ENCODE assay signal across 20 cellular contexts in the genomic region with DNA sequence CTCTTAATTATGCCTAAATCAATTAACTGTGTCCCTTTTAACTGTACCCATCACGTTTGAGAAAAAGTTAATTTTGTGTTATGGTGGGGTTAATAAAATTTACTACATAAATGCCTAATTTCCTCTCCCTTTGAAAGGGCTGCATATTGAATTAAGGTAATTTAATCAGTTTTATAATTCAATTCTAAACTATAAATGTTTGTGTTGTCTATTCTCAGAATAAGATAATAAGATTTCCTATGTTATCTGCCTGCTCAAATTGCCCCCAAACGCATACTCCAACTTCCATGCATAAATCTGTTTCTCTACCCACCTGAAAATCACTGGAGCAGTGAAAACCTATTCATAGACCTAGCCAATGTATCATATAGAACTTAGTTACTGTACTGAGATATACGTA.
DNase-seq lines count a peak whose midpoint lies in the region; ATAC-seq, FAIRE-seq and TF ChIP-seq lines count a peak whose summit lies in the region.
"Had no signal": no experiment of that assay in that cellular context is flagged by ENCODE, and none has a peak within 500 bp of the region (broad histone marks: within the 10 kb centered on the region; RNA-seq: fewer than 3 reads in every experiment).

No MANE protein-coding gene starts in this region.

- H3K79me2 ChIP-seq in HepG2 (ENCODE audit: insufficient read depth, low read length) (no peaks in the 10 kb centered on the region), PC-9 (ENCODE audit: low read depth) (no peaks in the 10 kb centered on the region)

- H3K27me3 ChIP-seq in HepG2 (ENCODE audit: control insufficient read depth in 1 of 2, insufficient read depth in 2 of 2, low read length in 2 of 2) (no peaks in the 10 kb centered on the region), right lobe of liver (no peaks in the 10 kb centered on the region), PC-9 (ENCODE audit: insufficient read depth, low read depth) (no peaks in the 10 kb centered on the region)
- H3K27me3 ChIP-seq: BLaER1 treated with 17β-estradiol and CSF1 and Interleukin-3, amounts not matched to agents 10 nM and 100 nM had no signal

- CTCF ChIA-PET in HepG2 (lab: Yijun Ruan, JAX; ENCODE audit: low intra/inter-chr PET ratio, low total read pairs): no interaction called here
- CTCF ChIA-PET in PC-9 (lab: Charles Lee): no interaction called here

- ATAC-seq in HepG2 (no peak), right lobe of liver (no peak), SK-N-SH treated with all-trans-retinoic acid at 6 μM for 48 hours (no peak)
- ATAC-seq: GM12878 had no signal

- no peaks in the 10 kb centered on the region; the same call in 1 of the 2 replicates for H3K9me2 ChIP-seq in PC-9 (ENCODE audit: insufficient read depth)

- H3K27ac ChIP-seq in HepG2 (ENCODE audit: extremely low read length, insufficient read depth, low read length): no peak overlapping the region
- no peak overlapping the region for H3K27ac ChIP-seq in right lobe of liver
- H3K27ac ChIP-seq in PC-9: no peak overlapping the region
- H3K27ac ChIP-seq: 22Rv1; BLaER1 treated with 17β-estradiol and CSF1 and Interleukin-3, amounts not matched to agents 10 nM and 100 nM; GM23248 had no signal

- no peak overlapping the region for H3K4me3 ChIP-seq in HepG2 (replicated peaks in 1 of 3; ENCODE audit: insufficient read depth in 1 of 3, low read depth in 2 of 3, low read length in 3 of 3)
- no peak overlapping the region for H3K4me3 ChIP-seq in right lobe of liver
- no peak overlapping the region for H3K4me3 ChIP-seq in PC-9
- H3K4me3 ChIP-seq: BLaER1 treated with 17β-estradiol and CSF1 and Interleukin-3, amounts not matched to agents 10 nM and 100 nM; GM12878; GM23248 had no signal

- H3K9me3 ChIP-seq in HepG2 (ENCODE audit: low read length) (no peaks in the 10 kb centered on the region), right lobe of liver (peaks cover 0 to 4% (median 0%) of the 10 kb centered on the region in 4 donors), PC-9 (ENCODE audit: insufficient read depth, low read depth) (no peaks in the 10 kb centered on the region)
- H3K9me3 ChIP-seq: BLaER1 treated with 17β-estradiol and CSF1 and Interleukin-3, amounts not matched to agents 10 nM and 100 nM had no signal

- TF ChIP-seq POLR2A in HepG2 (IDR thresholded peaks at IDR 0.05; ENCODE audit: insufficient read depth in 1 of 2, low read depth in 2 of 2, low read length in 2 of 2) (no peak), right lobe of liver (IDR thresholded peaks at IDR 0.05) (no peak)

- BruUV-seq in HepG2 (replicated peaks; lab: Mats Ljungman, UMichigan) (no TSS peak), PC-9 (replicated peaks; lab: Mats Ljungman, UMichigan) (no TSS peak)

- DNase-seq in HepG2 (ENCODE audit: low spot score): no peak
- DNase-seq in right lobe of liver: no peak
- no peak for DNase-seq in PC-9
- no peak for DNase-seq in iPS-NIHi11 (ENCODE audit: low spot score)
- DNase-seq in NCI-H2029 (lab: John Stamatoyannopoulos, UW): no peak
- DNase-seq: CD4-positive, alpha-beta T cell; CD8-positive, alpha-beta memory T cell; DMS 273 treated with DMSO at 0.1 percent for 48 hours; DMS79; GDM1; GM23248; H7; HCEC 1CT had no signal

- TF ChIP-seq RAD21 in HepG2 (CRISPR knock-in tag; IDR thresholded peaks at IDR 0.05): no peak

- intact Hi-C loops in HepG2 (cut with micrococcal nuclease; ENCODE audit: unreplicated experiment) (no loop called here), right lobe of liver (cut with DNase I) (no loop called here), PC-9 (cut with micrococcal nuclease; ENCODE audit: unreplicated experiment) (no loop called here)

- no peak for TF ChIP-seq EP300 in HepG2 (IDR thresholded peaks at IDR 0.05; ENCODE audit: low read depth in 2 of 2, low read length in 2 of 2)
- TF ChIP-seq EP300 in HepG2 (CRISPR knock-in tag; IDR thresholded peaks at IDR 0.05; ENCODE audit: borderline replicate concordance): no peak

- 56% methylated on average over 3 of the region's 3 CpGs for WGBS in HepG2 (ENCODE audit: low lambda C conversion rate)
- WGBS in right lobe of liver (ENCODE audit: insufficient coverage, low coverage, low lambda C conversion rate, missing lambda C conversion rate): 52% methylated on average over 3 of the region's 3 CpGs

- H2AFZ ChIP-seq in HepG2 (ENCODE audit: low read length): peak overlapping the region; percentile 42
- peak overlapping the region; percentile 76; the same call in 1 of the 2 replicates for H2AFZ ChIP-seq in PC-9
- H2AFZ ChIP-seq: GM23248 had no signal

- TF ChIP-seq CTCF in HepG2 (CRISPR knock-in tag; IDR thresholded peaks at IDR 0.05) (no peak), right lobe of liver (IDR thresholded peaks at IDR 0.05) (no peak), PC-9 (conservative IDR thresholded peaks at IDR 0.05) (no peak)

- H3K4me2 ChIP-seq in HepG2 (ENCODE audit: low read depth, low read length) (no peak overlapping the region), PC-9 (no peak overlapping the region)
- H3K4me2 ChIP-seq: BLaER1 treated with 17β-estradiol and CSF1 and Interleukin-3, amounts not matched to agents 10 nM and 100 nM had no signal

- H4K20me1 ChIP-seq in HepG2 (ENCODE audit: insufficient read depth, low read length) (no peaks in the 10 kb centered on the region), PC-9 (ENCODE audit: insufficient read depth) (no peaks in the 10 kb centered on the region)
- H4K20me1 ChIP-seq: BLaER1 treated with 17β-estradiol and CSF1 and Interleukin-3, amounts not matched to agents 10 nM and 100 nM had no signal

- H3K9ac ChIP-seq in HepG2 (ENCODE audit: insufficient read depth, low read depth, low read length): no peak overlapping the region
- H3K9ac ChIP-seq: BLaER1 treated with 17β-estradiol and CSF1 and Interleukin-3, amounts not matched to agents 10 nM and 100 nM; GM23248 had no signal

- no peaks in the 10 kb centered on the region for H3F3A ChIP-seq in PC-9 (ENCODE audit: insufficient read depth, low read depth)

- H3K36me3 ChIP-seq in HepG2 (replicated peaks in 1 of 2; ENCODE audit: control insufficient read depth in 1 of 2, insufficient read depth in 2 of 2, low read length in 2 of 2): no peaks in the 10 kb centered on the region
- H3K36me3 ChIP-seq in right lobe of liver: no peaks in the 10 kb centered on the region
- H3K36me3 ChIP-seq in PC-9 (ENCODE audit: low read depth): no peaks in the 10 kb centered on the region
- H3K36me3 ChIP-seq: BLaER1 treated with 17β-estradiol and CSF1 and Interleukin-3, amounts not matched to agents 10 nM and 100 nM had no signal

- POLR2A ChIA-PET in HepG2 (lab: Yijun Ruan, JAX) (no interaction called here), PC-9 (lab: Charles Lee; ENCODE audit: unreplicated experiment) (no interaction called here)

- in situ Hi-C loops in HepG2 (cut with HindIII; ENCODE audit: extremely low pct_ligation_motif_present, low pct_unique_long_range_greater_than_20kb): no loop called here

- FAIRE-seq in HepG2 (lab: Jason Lieb, UNC): no peak
- FAIRE-seq: D721Med, GM12878, GM19239, H1 had no signal

- H3K4me1 ChIP-seq in HepG2 (ENCODE audit: insufficient read depth, low read length) (no peaks in the 10 kb centered on the region), right lobe of liver (no peaks in the 10 kb centered on the region), PC-9 (replicated peaks; ENCODE audit: insufficient read depth) (no peaks in the 10 kb centered on the region)
- H3K4me1 ChIP-seq: BLaER1 treated with 17β-estradiol and CSF1 and Interleukin-3, amounts not matched to agents 10 nM and 100 nM had no signal

TF ChIP-seq in HepG2, 621 proteins besides CTCF, POLR2A, EP300 and RAD21 (continues in another document):
- TF ChIP-seq GATAD1 (CRISPR knock-in tag; IDR thresholded peaks at IDR 0.05) (no peak), HMG20A (CRISPR knock-in tag; IDR thresholded peaks at IDR 0.05; ENCODE audit: borderline replicate concordance) (no peak), ZNF761 (CRISPR knock-in tag; conservative IDR thresholded peaks at IDR 0.05) (no peak), GLMP (CRISPR knock-in tag; IDR thresholded peaks at IDR 0.05; ENCODE audit: borderline replicate concordance) (no peak), GLI4 (CRISPR knock-in tag; IDR thresholded peaks at IDR 0.05; ENCODE audit: borderline replicate concordance) (no peak), RFXANK (CRISPR knock-in tag; IDR thresholded peaks at IDR 0.05) (no peak), RFX5 (IDR thresholded peaks at IDR 0.05; ENCODE audit: low read depth, low read length) (no peak), ZSCAN31 (CRISPR knock-in tag; IDR thresholded peaks at IDR 0.05; ENCODE audit: low read depth) (no peak)

TF ChIP-seq in SK-N-SH treated with all-trans-retinoic acid at 6 μM for 48 hours, 23 proteins besides CTCF, POLR2A, EP300 and RAD21 (continues in another document):
- peak; percentile 29; the same call in 1 of the 2 replicates for TF ChIP-seq ZNF70 (CRISPR knock-in tag; IDR thresholded peaks at IDR 0.05)
- TF ChIP-seq, protein P1, sequence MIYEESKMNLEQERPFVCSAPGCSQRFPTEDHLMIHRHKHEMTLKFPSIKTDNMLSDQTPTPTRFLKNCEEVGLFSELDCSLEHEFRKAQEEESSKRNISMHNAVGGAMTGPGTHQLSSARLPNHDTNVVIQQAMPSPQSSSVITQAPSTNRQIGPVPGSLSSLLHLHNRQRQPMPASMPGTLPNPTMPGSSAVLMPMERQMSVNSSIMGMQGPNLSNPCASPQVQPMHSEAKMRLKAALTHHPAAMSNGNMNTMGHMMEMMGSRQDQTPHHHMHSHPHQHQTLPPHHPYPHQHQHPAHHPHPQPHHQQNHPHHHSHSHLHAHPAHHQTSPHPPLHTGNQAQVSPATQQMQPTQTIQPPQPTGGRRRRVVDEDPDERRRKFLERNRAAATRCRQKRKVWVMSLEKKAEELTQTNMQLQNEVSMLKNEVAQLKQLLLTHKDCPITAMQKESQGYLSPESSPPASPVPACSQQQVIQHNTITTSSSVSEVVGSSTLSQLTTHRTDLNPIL (CRISPR knock-in tag; IDR thresholded peaks at IDR 0.05; ENCODE audit: low read depth): no peak
- TF ChIP-seq RARB (CRISPR knock-in tag; IDR thresholded peaks at IDR 0.05): no peak
- no peak for TF ChIP-seq ARNTL (CRISPR knock-in tag; IDR thresholded peaks at IDR 0.05; ENCODE audit: borderline replicate concordance, low read depth)
- 0 out of 2 replicates have a peak, but pooled peaks have one; percentile 49 for TF ChIP-seq SNAI2 (CRISPR knock-in tag; IDR thresholded peaks at IDR 0.05)
- TF ChIP-seq ZNF565 (CRISPR knock-in tag; conservative IDR thresholded peaks at IDR 0.05; ENCODE audit: low read depth): peak; percentile 76; the same call in 1 of the 2 replicates
